In genomic region chr4:993111-994029, GRCh38 we compare ENCODE assay signal across 1 cellular context.
TF ChIP-seq lines count a peak whose summit lies in the region.

SLC26A1 (minus strand) TSS chr4:993404; CDS start chr4:991703, 1,701 bp downstream.

TF ChIP-seq in HepG2, 621 proteins besides CTCF, POLR2A, EP300 and RAD21 (continued from another document and continues in another):
- TF ChIP-seq SNAI1 (CRISPR knock-in tag; IDR thresholded peaks at IDR 0.05; ENCODE audit: borderline replicate concordance): 0 out of 2 replicates have a peak, but pooled peaks have one; percentile 42
- no peak for TF ChIP-seq SNAPC5 (CRISPR knock-in tag; IDR thresholded peaks at IDR 0.05; ENCODE audit: borderline replicate concordance)
- TF ChIP-seq HOXA5 (CRISPR knock-in tag; IDR thresholded peaks at IDR 0.05): no peak
- TF ChIP-seq ZNF432 (CRISPR knock-in tag; IDR thresholded peaks at IDR 0.05; ENCODE audit: borderline replicate concordance): no peak
- no peak for TF ChIP-seq SMC3 (IDR thresholded peaks at IDR 0.05; ENCODE audit: low read length)
- peak; percentile 40 for TF ChIP-seq MYC (CRISPR knock-in tag; IDR thresholded peaks at IDR 0.05; ENCODE audit: borderline replicate concordance)
- TF ChIP-seq RFXAP (CRISPR knock-in tag; IDR thresholded peaks at IDR 0.05; ENCODE audit: borderline replicate concordance): 0 out of 2 replicates have a peak, but pooled peaks have one; percentile 63
- TF ChIP-seq ZMYM2 (CRISPR knock-in tag; IDR thresholded peaks at IDR 0.05): no peak
- 0 out of 2 replicates have a peak, but pooled peaks have one; percentile 64 for TF ChIP-seq SMYD3 (CRISPR knock-in tag; IDR thresholded peaks at IDR 0.05)
- TF ChIP-seq ZNF543 (CRISPR knock-in tag; IDR thresholded peaks at IDR 0.05): peak; percentile 75; the same call in 1 of the 2 replicates
- peak; percentile 99 for TF ChIP-seq NFE2L2 (IDR thresholded peaks at IDR 0.05; ENCODE audit: low read length)
- TF ChIP-seq, protein P1, sequence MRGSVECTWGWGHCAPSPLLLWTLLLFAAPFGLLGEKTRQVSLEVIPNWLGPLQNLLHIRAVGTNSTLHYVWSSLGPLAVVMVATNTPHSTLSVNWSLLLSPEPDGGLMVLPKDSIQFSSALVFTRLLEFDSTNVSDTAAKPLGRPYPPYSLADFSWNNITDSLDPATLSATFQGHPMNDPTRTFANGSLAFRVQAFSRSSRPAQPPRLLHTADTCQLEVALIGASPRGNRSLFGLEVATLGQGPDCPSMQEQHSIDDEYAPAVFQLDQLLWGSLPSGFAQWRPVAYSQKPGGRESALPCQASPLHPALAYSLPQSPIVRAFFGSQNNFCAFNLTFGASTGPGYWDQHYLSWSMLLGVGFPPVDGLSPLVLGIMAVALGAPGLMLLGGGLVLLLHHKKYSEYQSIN (CRISPR knock-in tag; IDR thresholded peaks at IDR 0.05; ENCODE audit: borderline replicate concordance): no peak
- no peak for TF ChIP-seq ZNF615 (CRISPR knock-in tag; IDR thresholded peaks at IDR 0.05; ENCODE audit: borderline replicate concordance)
- peak; percentile 30; the same call in 1 of the 2 replicates for TF ChIP-seq HBP1 (CRISPR knock-in tag; IDR thresholded peaks at IDR 0.05; ENCODE audit: low read depth)
- TF ChIP-seq NKX3-1 (CRISPR knock-in tag; IDR thresholded peaks at IDR 0.05): peak; percentile 83
- peak; percentile 74; the same call in 1 of the 2 replicates for TF ChIP-seq REL (CRISPR knock-in tag; conservative IDR thresholded peaks at IDR 0.05)
- no peak for TF ChIP-seq ZNF879 (CRISPR knock-in tag; IDR thresholded peaks at IDR 0.05)
- TF ChIP-seq, protein P2, sequence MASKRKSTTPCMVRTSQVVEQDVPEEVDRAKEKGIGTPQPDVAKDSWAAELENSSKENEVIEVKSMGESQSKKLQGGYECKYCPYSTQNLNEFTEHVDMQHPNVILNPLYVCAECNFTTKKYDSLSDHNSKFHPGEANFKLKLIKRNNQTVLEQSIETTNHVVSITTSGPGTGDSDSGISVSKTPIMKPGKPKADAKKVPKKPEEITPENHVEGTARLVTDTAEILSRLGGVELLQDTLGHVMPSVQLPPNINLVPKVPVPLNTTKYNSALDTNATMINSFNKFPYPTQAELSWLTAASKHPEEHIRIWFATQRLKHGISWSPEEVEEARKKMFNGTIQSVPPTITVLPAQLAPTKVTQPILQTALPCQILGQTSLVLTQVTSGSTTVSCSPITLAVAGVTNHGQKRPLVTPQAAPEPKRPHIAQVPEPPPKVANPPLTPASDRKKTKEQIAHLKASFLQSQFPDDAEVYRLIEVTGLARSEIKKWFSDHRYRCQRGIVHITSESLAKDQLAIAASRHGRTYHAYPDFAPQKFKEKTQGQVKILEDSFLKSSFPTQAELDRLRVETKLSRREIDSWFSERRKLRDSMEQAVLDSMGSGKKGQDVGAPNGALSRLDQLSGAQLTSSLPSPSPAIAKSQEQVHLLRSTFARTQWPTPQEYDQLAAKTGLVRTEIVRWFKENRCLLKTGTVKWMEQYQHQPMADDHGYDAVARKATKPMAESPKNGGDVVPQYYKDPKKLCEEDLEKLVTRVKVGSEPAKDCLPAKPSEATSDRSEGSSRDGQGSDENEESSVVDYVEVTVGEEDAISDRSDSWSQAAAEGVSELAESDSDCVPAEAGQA (IDR thresholded peaks at IDR 0.05; ENCODE audit: low read depth): no peak
- TF ChIP-seq, protein P2 (CRISPR knock-in tag; IDR thresholded peaks at IDR 0.05; ENCODE audit: borderline replicate concordance): no peak
- TF ChIP-seq NCOA5 (CRISPR knock-in tag; IDR thresholded peaks at IDR 0.05): no peak
- TF ChIP-seq, protein P3, sequence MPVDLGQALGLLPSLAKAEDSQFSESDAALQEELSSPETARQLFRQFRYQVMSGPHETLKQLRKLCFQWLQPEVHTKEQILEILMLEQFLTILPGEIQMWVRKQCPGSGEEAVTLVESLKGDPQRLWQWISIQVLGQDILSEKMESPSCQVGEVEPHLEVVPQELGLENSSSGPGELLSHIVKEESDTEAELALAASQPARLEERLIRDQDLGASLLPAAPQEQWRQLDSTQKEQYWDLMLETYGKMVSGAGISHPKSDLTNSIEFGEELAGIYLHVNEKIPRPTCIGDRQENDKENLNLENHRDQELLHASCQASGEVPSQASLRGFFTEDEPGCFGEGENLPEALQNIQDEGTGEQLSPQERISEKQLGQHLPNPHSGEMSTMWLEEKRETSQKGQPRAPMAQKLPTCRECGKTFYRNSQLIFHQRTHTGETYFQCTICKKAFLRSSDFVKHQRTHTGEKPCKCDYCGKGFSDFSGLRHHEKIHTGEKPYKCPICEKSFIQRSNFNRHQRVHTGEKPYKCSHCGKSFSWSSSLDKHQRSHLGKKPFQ (CRISPR knock-in tag; IDR thresholded peaks at IDR 0.05; ENCODE audit: insufficient replicate concordance): no peak
- TF ChIP-seq ZNF780A (CRISPR knock-in tag; IDR thresholded peaks at IDR 0.05): no peak
- no peak for TF ChIP-seq ZNF354B (CRISPR knock-in tag; IDR thresholded peaks at IDR 0.05)
- no peak for TF ChIP-seq SATB2 (CRISPR knock-in tag; IDR thresholded peaks at IDR 0.05)
- TF ChIP-seq, protein P4, sequence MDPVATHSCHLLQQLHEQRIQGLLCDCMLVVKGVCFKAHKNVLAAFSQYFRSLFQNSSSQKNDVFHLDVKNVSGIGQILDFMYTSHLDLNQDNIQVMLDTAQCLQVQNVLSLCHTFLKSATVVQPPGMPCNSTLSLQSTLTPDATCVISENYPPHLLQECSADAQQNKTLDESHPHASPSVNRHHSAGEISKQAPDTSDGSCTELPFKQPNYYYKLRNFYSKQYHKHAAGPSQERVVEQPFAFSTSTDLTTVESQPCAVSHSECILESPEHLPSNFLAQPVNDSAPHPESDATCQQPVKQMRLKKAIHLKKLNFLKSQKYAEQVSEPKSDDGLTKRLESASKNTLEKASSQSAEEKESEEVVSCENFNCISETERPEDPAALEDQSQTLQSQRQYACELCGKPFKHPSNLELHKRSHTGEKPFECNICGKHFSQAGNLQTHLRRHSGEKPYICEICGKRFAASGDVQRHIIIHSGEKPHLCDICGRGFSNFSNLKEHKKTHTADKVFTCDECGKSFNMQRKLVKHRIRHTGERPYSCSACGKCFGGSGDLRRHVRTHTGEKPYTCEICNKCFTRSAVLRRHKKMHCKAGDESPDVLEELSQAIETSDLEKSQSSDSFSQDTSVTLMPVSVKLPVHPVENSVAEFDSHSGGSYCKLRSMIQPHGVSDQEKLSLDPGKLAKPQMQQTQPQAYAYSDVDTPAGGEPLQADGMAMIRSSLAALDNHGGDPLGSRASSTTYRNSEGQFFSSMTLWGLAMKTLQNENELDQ (CRISPR knock-in tag; IDR thresholded peaks at IDR 0.05; ENCODE audit: borderline replicate concordance): no peak
- no peak for TF ChIP-seq ZNF496 (CRISPR knock-in tag; IDR thresholded peaks at IDR 0.05; ENCODE audit: insufficient replicate concordance)
- TF ChIP-seq SP2 (CRISPR knock-in tag; IDR thresholded peaks at IDR 0.05): peak; percentile 39; the same call in 1 of the 2 replicates
- TF ChIP-seq CCAR2 (optimal IDR thresholded peaks at IDR 0.05; ENCODE audit: low read depth, low read length): no peak
- no peak for TF ChIP-seq ZNF10 (CRISPR knock-in tag; IDR thresholded peaks at IDR 0.05; ENCODE audit: borderline replicate concordance, low read depth)
- TF ChIP-seq HNF4G (IDR thresholded peaks at IDR 0.05; ENCODE audit: borderline replicate concordance, low read depth, low read length): peak; percentile 73; the same call in 1 of the 2 replicates
- TF ChIP-seq HNF4G (CRISPR knock-in tag; IDR thresholded peaks at IDR 0.05; ENCODE audit: borderline replicate concordance, low read depth): peak; percentile 39; the same call in 1 of the 2 replicates
- TF ChIP-seq NFE2L1 (CRISPR knock-in tag; IDR thresholded peaks at IDR 0.05; ENCODE audit: borderline replicate concordance): peak; percentile 93; the same call in 1 of the 2 replicates
- TF ChIP-seq THAP11 (CRISPR knock-in tag; IDR thresholded peaks at IDR 0.05): peak; percentile 9; the same call in 1 of the 2 replicates
- peak; percentile 39; the same call in 1 of the 2 replicates for TF ChIP-seq ZNF510 (CRISPR knock-in tag; IDR thresholded peaks at IDR 0.05; ENCODE audit: low read depth)
- TF ChIP-seq ELF4 (CRISPR knock-in tag; IDR thresholded peaks at IDR 0.05; ENCODE audit: borderline replicate concordance): 0 out of 2 replicates have a peak, but pooled peaks have one; percentile 50
- no peak; the same call in 1 of the 2 replicates for TF ChIP-seq ZNF724P (CRISPR knock-in tag; IDR thresholded peaks at IDR 0.05; ENCODE audit: borderline replicate concordance)
- TF ChIP-seq MXI1 (IDR thresholded peaks at IDR 0.05; ENCODE audit: borderline replicate concordance, low read depth, low read length): peak; percentile 73; the same call in 2 of the 3 replicates
- TF ChIP-seq, protein P5, sequence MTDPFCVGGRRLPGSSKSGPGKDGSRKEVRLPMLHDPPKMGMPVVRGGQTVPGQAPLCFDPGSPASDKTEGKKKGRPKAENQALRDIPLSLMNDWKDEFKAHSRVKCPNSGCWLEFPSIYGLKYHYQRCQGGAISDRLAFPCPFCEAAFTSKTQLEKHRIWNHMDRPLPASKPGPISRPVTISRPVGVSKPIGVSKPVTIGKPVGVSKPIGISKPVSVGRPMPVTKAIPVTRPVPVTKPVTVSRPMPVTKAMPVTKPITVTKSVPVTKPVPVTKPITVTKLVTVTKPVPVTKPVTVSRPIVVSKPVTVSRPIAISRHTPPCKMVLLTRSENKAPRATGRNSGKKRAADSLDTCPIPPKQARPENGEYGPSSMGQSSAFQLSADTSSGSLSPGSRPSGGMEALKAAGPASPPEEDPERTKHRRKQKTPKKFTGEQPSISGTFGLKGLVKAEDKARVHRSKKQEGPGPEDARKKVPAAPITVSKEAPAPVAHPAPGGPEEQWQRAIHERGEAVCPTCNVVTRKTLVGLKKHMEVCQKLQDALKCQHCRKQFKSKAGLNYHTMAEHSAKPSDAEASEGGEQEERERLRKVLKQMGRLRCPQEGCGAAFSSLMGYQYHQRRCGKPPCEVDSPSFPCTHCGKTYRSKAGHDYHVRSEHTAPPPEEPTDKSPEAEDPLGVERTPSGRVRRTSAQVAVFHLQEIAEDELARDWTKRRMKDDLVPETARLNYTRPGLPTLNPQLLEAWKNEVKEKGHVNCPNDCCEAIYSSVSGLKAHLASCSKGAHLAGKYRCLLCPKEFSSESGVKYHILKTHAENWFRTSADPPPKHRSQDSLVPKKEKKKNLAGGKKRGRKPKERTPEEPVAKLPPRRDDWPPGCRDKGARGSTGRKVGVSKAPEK (CRISPR knock-in tag; IDR thresholded peaks at IDR 0.05; ENCODE audit: borderline replicate concordance): no peak
- TF ChIP-seq GRHL1 (CRISPR knock-in tag; conservative IDR thresholded peaks at IDR 0.05): no peak
- peak; percentile 68 for TF ChIP-seq ZC3H13 (CRISPR knock-in tag; IDR thresholded peaks at IDR 0.05)
- TF ChIP-seq ZFP36L1 (CRISPR knock-in tag; IDR thresholded peaks at IDR 0.05): no peak
- TF ChIP-seq RFX1 (IDR thresholded peaks at IDR 0.05): no peak
- peak; percentile 100 for TF ChIP-seq MAFF (IDR thresholded peaks at IDR 0.05; ENCODE audit: low read depth, low read length)
